8 cellular contexts compared by ENCODE assay signal in genomic region chr11:7514099-7514725, GRCh38. TPM values are rescaled to one million over a fixed set of nuclear protein-coding genes. Genes with fewer than 3 reads are reported as not detected.
A peak's percentile ranks its signal among the peaks of the same experiment; 100 is the strongest.
DNase-seq lines count a peak whose midpoint lies in the region; ATAC-seq and TF ChIP-seq lines count a peak whose summit lies in the region.

No MANE protein-coding gene starts in this region.

- H3K36me3 ChIP-seq in neutrophil: no peaks in the 10 kb centered on the region

- TF ChIP-seq CTCF in neutrophil (IDR thresholded peaks at IDR 0.05): no peak

- peaks cover 46% of the 10 kb centered on the region for H3K4me1 Mint-ChIP-seq in activated CD8-positive, alpha-beta T cell treated with anti-CD3 and anti-CD28 coated beads, Interleukin-2, amount 10 ng/mL, durations not matched to agents 7 days and 5 days (ENCODE audit: low read depth)

- peak; percentile 33 for DNase-seq in activated CD4-positive, alpha-beta T cell treated with anti-CD3 and anti-CD28 coated beads for 48 hours
- no peak for DNase-seq in activated CD4-positive, alpha-beta T cell treated with anti-CD3 and anti-CD28 coated beads, Interleukin-2, amount 50 U/mL, for 1 hour
- no peak for DNase-seq in activated CD8-positive, alpha-beta T cell treated with anti-CD3 and anti-CD28 coated beads, Interleukin-2, amount 10 ng/mL, durations not matched to agents 7 days and 5 days
- peak; percentile 10 for DNase-seq in foreskin melanocyte
- DNase-seq in NCI-H345 treated with DMSO at 0.1 percent for 48 hours (lab: John Stamatoyannopoulos, UW; ENCODE audit: unreplicated experiment): no peak

- no peaks in the 10 kb centered on the region for H3K9me3 ChIP-seq in neutrophil

- no peaks in the 10 kb centered on the region for H3K9me3 Mint-ChIP-seq in activated CD8-positive, alpha-beta T cell treated with anti-CD3 and anti-CD28 coated beads, Interleukin-2, amount 10 ng/mL, durations not matched to agents 7 days and 5 days (ENCODE audit: insufficient read depth)

- H3K4me1 ChIP-seq in neutrophil (ENCODE audit: control insufficient read depth in 1 of 2, insufficient read depth in 1 of 2, low read depth in 1 of 2, low read length in 1 of 2): peaks cover 20 to 27% of the 10 kb centered on the region in 2 experiments

- CTCF ChIA-PET in activated CD8-positive, alpha-beta T cell treated with anti-CD3 and anti-CD28 coated beads, Interleukin-2, amount 10 ng/mL, durations not matched to agents 7 days and 5 days (lab: Charles Lee): interaction anchor here (0.6 to 3.1 kb wide), 18 partner anchors 7 to 473 kb away, joined by 3 to 27 read pairs (median 4); partner anchors contain the start of gene EIF3F

- H3K27ac ChIP-seq in neutrophil: peak overlapping the region; percentile 85

- peak overlapping the region; percentile 91 to 92 for H3K4me3 ChIP-seq in neutrophil (ENCODE audit: low read depth in 1 of 2, low read length in 1 of 2)

- H3K36me3 Mint-ChIP-seq in activated CD8-positive, alpha-beta T cell treated with anti-CD3 and anti-CD28 coated beads, Interleukin-2, amount 10 ng/mL, durations not matched to agents 7 days and 5 days (ENCODE audit: low read depth): no peaks in the 10 kb centered on the region

- H3K4me3 Mint-ChIP-seq in activated CD8-positive, alpha-beta T cell treated with anti-CD3 and anti-CD28 coated beads, Interleukin-2, amount 10 ng/mL, durations not matched to agents 7 days and 5 days: peak overlapping the region; percentile 84

- peaks cover 19% of the 10 kb centered on the region for H3K27me3 Mint-ChIP-seq in activated CD8-positive, alpha-beta T cell treated with anti-CD3 and anti-CD28 coated beads, Interleukin-2, amount 10 ng/mL, durations not matched to agents 7 days and 5 days (ENCODE audit: low read depth)

- H3K27ac Mint-ChIP-seq in activated CD8-positive, alpha-beta T cell treated with anti-CD3 and anti-CD28 coated beads, Interleukin-2, amount 10 ng/mL, durations not matched to agents 7 days and 5 days: no peak overlapping the region

- POLR2A ChIA-PET in activated CD8-positive, alpha-beta T cell treated with anti-CD3 and anti-CD28 coated beads, Interleukin-2, amount 10 ng/mL, durations not matched to agents 7 days and 5 days (lab: Charles Lee): interaction anchor here (1.0 kb wide), 1 partner anchor 153 kb away, joined by 3 read pairs; no protein-coding TSS in a partner anchor

- peak; percentile 15 for ATAC-seq in HG03025 (IDR thresholded peaks at IDR 0.05; ENCODE audit: low FRiP score, unreplicated experiment)
- peak; percentile 22 for ATAC-seq in activated CD8-positive, alpha-beta T cell treated with anti-CD3 and anti-CD28 coated beads, Interleukin-2, amount 10 ng/mL, durations not matched to agents 7 days and 5 days
- ATAC-seq in HG03565 (IDR thresholded peaks at IDR 0.05; ENCODE audit: unreplicated experiment): no peak

- peaks cover 43% of the 10 kb centered on the region for H3K27me3 ChIP-seq in neutrophil

RNA-seq across cellular contexts. Expression of gene PPFIBP2, which starts 0.4 kb away (rescaled TPM):
- 10 to 100 TPM; 11.2 to 12.1 TPM for total RNA-seq in activated CD8-positive, alpha-beta T cell treated with anti-CD3 and anti-CD28 coated beads, Interleukin-2, amount 10 ng/mL, durations not matched to agents 7 days and 5 days

RNA-seq across cellular contexts. Expression of gene OLFML1, which starts 28.9 kb away (rescaled TPM):
- not detected for total RNA-seq in activated CD8-positive, alpha-beta T cell treated with anti-CD3 and anti-CD28 coated beads, Interleukin-2, amount 10 ng/mL, durations not matched to agents 7 days and 5 days

Comparison
In these comparisons a context has a peak if more than half of its experiments do, and no peak if none do; other contexts are left out.
1. DNase-seq: peak in activated CD4-positive, alpha-beta T cell treated with anti-CD3 and anti-CD28 coated beads for 48 hours (single experiment) and foreskin melanocyte (single experiment); none in activated CD4-positive, alpha-beta T cell treated with anti-CD3 and anti-CD28 coated beads, Interleukin-2, amount 50 U/mL, for 1 hour (single experiment), activated CD8-positive, alpha-beta T cell treated with anti-CD3 and anti-CD28 coated beads, Interleukin-2, amount 10 ng/mL, durations not matched to agents 7 days and 5 days (single experiment) and NCI-H345 treated with DMSO at 0.1 percent for 48 hours (single experiment).